ENCODE assay signal across 20 cellular contexts in the genomic region with DNA sequence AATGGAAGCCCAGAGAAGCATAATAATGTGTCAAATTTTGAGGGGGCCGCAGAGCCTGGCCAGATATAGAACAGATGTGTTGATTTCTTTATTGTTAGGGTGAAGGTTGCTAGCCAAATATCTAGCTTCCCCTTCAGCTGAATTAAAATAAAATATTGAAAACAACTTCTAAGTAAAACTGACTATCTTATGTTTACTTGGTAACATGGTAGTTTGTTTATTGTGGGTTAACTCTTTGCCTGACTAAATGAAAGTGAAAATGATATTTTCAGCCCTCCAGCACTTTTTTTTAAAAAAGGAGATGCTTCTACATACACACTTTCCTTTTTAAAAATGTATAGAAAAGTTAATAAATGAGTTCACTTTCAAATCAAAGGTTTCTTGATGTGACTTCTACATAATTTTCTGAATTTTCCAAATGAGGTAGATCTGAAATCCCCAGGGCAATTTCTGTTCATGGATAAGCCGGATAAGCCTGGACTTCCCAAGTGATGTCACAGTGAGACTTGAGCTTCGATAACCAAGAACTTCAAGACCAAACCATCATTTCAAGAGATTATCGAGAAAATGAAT.
DNase-seq lines count a peak whose midpoint lies in the region; ATAC-seq and TF ChIP-seq lines count a peak whose summit lies in the region.
"Had no signal": no experiment of that assay in that cellular context is flagged by ENCODE, and none has a peak within 500 bp of the region (broad histone marks: within the 10 kb centered on the region; RNA-seq: fewer than 3 reads in every experiment).

No MANE protein-coding gene starts in this region.

- BruUV-seq in PC-9 (replicated peaks; lab: Mats Ljungman, UMichigan), result no TSS peak

- DNase-seq in activated T-cell treated with anti-CD3 and anti-CD28 coated beads, Interleukin-2, amount 50 U/mL, for 24 hours, result no peak
- no peak for DNase-seq in activated T-cell treated with anti-CD3 and anti-CD28 coated beads, Interleukin-2, amount 50 U/mL, for 48 hours
- DNase-seq in PC-9, result no peak
- no peak for DNase-seq in natural killer cell
- DNase-seq in HAP-1 (ENCODE audit: low spot score in 2 of 2), result no peak
- no peak for DNase-seq in A172 (ENCODE audit: low spot score)
- DNase-seq: caudate nucleus; CD4-positive, alpha-beta T cell; effector memory CD4-positive, alpha-beta T cell; EL; MG63; NCI-H187 treated with DMSO at 0.1 percent for 48 hours; NCI-H526 treated with DMSO at 0.1 percent for 48 hours; spleen; stimulated activated naive B cell treated with anti-CD40 and anti-IgM and Interleukin-4, amounts not matched to agents 10 μg/mL and 1 μg/mL and 100 μg/mL, for 72 hours; upper lobe of right lung had no signal

- H3K9me3 Mint-ChIP-seq in activated T-cell treated with anti-CD3 and anti-CD28 coated beads, Interleukin-2, amount 50 U/mL, for 24 hours, result peaks cover 7% of the 10 kb centered on the region
- H3K9me3 Mint-ChIP-seq in natural killer cell, result no peaks in the 10 kb centered on the region
- H3K9me3 Mint-ChIP-seq: CD4-positive, alpha-beta T cell had no signal

- H3K36me3 Mint-ChIP-seq in activated T-cell treated with anti-CD3 and anti-CD28 coated beads, Interleukin-2, amount 50 U/mL, for 24 hours (ENCODE audit: low read depth), result no peaks in the 10 kb centered on the region
- H3K36me3 Mint-ChIP-seq in natural killer cell, result no peaks in the 10 kb centered on the region

- ATAC-seq in GM21528 (IDR thresholded peaks at IDR 0.05; ENCODE audit: low FRiP score, unreplicated experiment) (peak; percentile 66), natural killer cell (peak in 2 of 3 donors; percentile 29 to 49), HG03025 (IDR thresholded peaks at IDR 0.05; ENCODE audit: low FRiP score, unreplicated experiment) (no peak)
- ATAC-seq: left lobe of liver; stimulated activated naive B cell treated with anti-CD40 and anti-IgM and Interleukin-4, amounts not matched to agents 10 μg/mL and 1 μg/mL and 100 μg/mL, for 72 hours; upper lobe of right lung had no signal

- H3K4me1 ChIP-seq in PC-9 (replicated peaks; ENCODE audit: insufficient read depth) (no peaks in the 10 kb centered on the region), HAP-1 (no peaks in the 10 kb centered on the region)
- H3K4me1 ChIP-seq: parathyroid adenoma, spleen, upper lobe of right lung had no signal

- CTCF ChIA-PET in PC-9 (lab: Charles Lee), result no interaction called here

- in situ Hi-C loops in HAP-1 (cut with MboI; ENCODE audit: low sequenced_read_pairs), result no loop called here

- H3K9me3 ChIP-seq in PC-9 (ENCODE audit: insufficient read depth, low read depth) (0 out of 2 replicates have a peak, but pooled peaks cover 5% of the 10 kb centered on the region), HAP-1 (no peaks in the 10 kb centered on the region)
- H3K9me3 ChIP-seq: MG63, spleen, upper lobe of right lung had no signal

- TF ChIP-seq CTCF in PC-9 (conservative IDR thresholded peaks at IDR 0.05) (no peak), natural killer cell (IDR thresholded peaks at IDR 0.05) (no peak)

- H3K27me3 Mint-ChIP-seq in activated T-cell treated with anti-CD3 and anti-CD28 coated beads, Interleukin-2, amount 50 U/mL, for 24 hours, result peaks cover 13% of the 10 kb centered on the region
- H3K27me3 Mint-ChIP-seq in natural killer cell (ENCODE audit: low read depth in 2 of 2), result peaks cover 8 to 12% of the 10 kb centered on the region in 2 donors

- peak overlapping the region; percentile 35 for H3K4me3 Mint-ChIP-seq in activated T-cell treated with anti-CD3 and anti-CD28 coated beads, Interleukin-2, amount 50 U/mL, for 24 hours
- H3K4me3 Mint-ChIP-seq in natural killer cell, result no peak overlapping the region
- H3K4me3 Mint-ChIP-seq: CD4-positive, alpha-beta T cell; stimulated activated naive B cell treated with anti-CD40 and anti-IgM and Interleukin-4, amounts not matched to agents 10 μg/mL and 1 μg/mL and 100 μg/mL, for 72 hours had no signal

- no peak overlapping the region for H3K4me2 ChIP-seq in PC-9

- H3K79me2 ChIP-seq in PC-9 (ENCODE audit: low read depth), result no peaks in the 10 kb centered on the region
- H3K79me2 ChIP-seq: parathyroid adenoma had no signal

- H3K36me3 ChIP-seq in PC-9 (ENCODE audit: low read depth) (no peaks in the 10 kb centered on the region), HAP-1 (replicated peaks) (no peaks in the 10 kb centered on the region)
- H3K36me3 ChIP-seq: MG63, spleen, upper lobe of right lung had no signal

- H3K27me3 ChIP-seq in PC-9 (ENCODE audit: insufficient read depth, low read depth), result no peaks in the 10 kb centered on the region
- H3K27me3 ChIP-seq in HAP-1 (ENCODE audit: low read depth), result no peaks in the 10 kb centered on the region
- H3K27me3 ChIP-seq: MG63, spleen, upper lobe of right lung had no signal

- H2AFZ ChIP-seq in PC-9, result peak overlapping the region; percentile 36
- H2AFZ ChIP-seq: parathyroid adenoma had no signal

- POLR2A ChIA-PET in PC-9 (lab: Charles Lee; ENCODE audit: unreplicated experiment), result no interaction called here

- intact Hi-C loops in PC-9 (cut with micrococcal nuclease; ENCODE audit: unreplicated experiment) (no loop called here), natural killer cell (cut with micrococcal nuclease) (loop anchor here (10.0 kb wide), 1 partner anchor 439 kb away; the partner anchor contains the start of gene PERP)

- peaks cover 21% of the 10 kb centered on the region for H3K4me1 Mint-ChIP-seq in activated T-cell treated with anti-CD3 and anti-CD28 coated beads, Interleukin-2, amount 50 U/mL, for 24 hours (ENCODE audit: low read depth)
- H3K4me1 Mint-ChIP-seq in natural killer cell, result no peaks in the 10 kb centered on the region

- H3K27ac ChIP-seq in PC-9, result no peak overlapping the region
- H3K27ac ChIP-seq: parathyroid adenoma, spleen, upper lobe of right lung had no signal

- no peaks in the 10 kb centered on the region for H3F3A ChIP-seq in PC-9 (ENCODE audit: insufficient read depth, low read depth)

- no peaks in the 10 kb centered on the region for H3K9me2 ChIP-seq in PC-9 (ENCODE audit: insufficient read depth)

- H3K27ac Mint-ChIP-seq in activated T-cell treated with anti-CD3 and anti-CD28 coated beads, Interleukin-2, amount 50 U/mL, for 24 hours, result no peak overlapping the region
- H3K27ac Mint-ChIP-seq in natural killer cell, result no peak overlapping the region
- H3K27ac Mint-ChIP-seq: CD4-positive, alpha-beta T cell; stimulated activated naive B cell treated with anti-CD40 and anti-IgM and Interleukin-4, amounts not matched to agents 10 μg/mL and 1 μg/mL and 100 μg/mL, for 72 hours had no signal

- no peaks in the 10 kb centered on the region for H4K20me1 ChIP-seq in PC-9 (ENCODE audit: insufficient read depth)

- H3K4me3 ChIP-seq in PC-9 (no peak overlapping the region), HAP-1 (no peak overlapping the region)
- H3K4me3 ChIP-seq: MG63, spleen, upper lobe of right lung had no signal
